21 cellular contexts compared by ENCODE assay signal in genomic region chr5:97560176-97560993, GRCh38.
"Had no signal": no experiment of that assay in that cellular context is flagged by ENCODE, and none has a peak within 500 bp of the region (broad histone marks: within the 10 kb centered on the region; RNA-seq: fewer than 3 reads in every experiment).

No MANE protein-coding gene starts in this region.

- ATAC-seq: activated CD4-positive, alpha-beta T cell treated with anti-CD3 and anti-CD28 coated beads for 36 hours; activated naive CD4-positive, alpha-beta T cell treated with anti-CD3 and anti-CD28 coated beads, Interleukin-2, amount 50 U/mL, for 72 hours; gastroesophageal sphincter; heart right ventricle; left ventricle myocardium superior; naive thymus-derived CD8-positive, alpha-beta T cell had no signal

- H3K9me3 ChIP-seq: adrenal gland, gastroesophageal sphincter, neutrophil, thyroid gland had no signal

- H3K27ac ChIP-seq: adrenal gland, cardiac muscle cell, gastroesophageal sphincter, heart right ventricle, neutrophil, thyroid gland, WERI-Rb-1 had no signal

- H3K4me3 ChIP-seq: adrenal gland, cardiac muscle cell, gastroesophageal sphincter, heart right ventricle, thyroid gland had no signal

- H3K4me1 ChIP-seq: adrenal gland, heart right ventricle, thyroid gland had no signal

- H3K36me3 ChIP-seq: adrenal gland, cardiac muscle cell, gastroesophageal sphincter, heart right ventricle, neutrophil, thyroid gland, WERI-Rb-1 had no signal

- H3K27me3 ChIP-seq: adrenal gland, cardiac muscle cell, gastroesophageal sphincter, heart right ventricle, neutrophil, thyroid gland had no signal

- DNase-seq: activated CD4-positive, alpha-beta T cell treated with anti-CD3 and anti-CD28 coated beads for 36 hours; activated CD4-positive, alpha-beta T cell treated with anti-CD3 and anti-CD28 coated beads, Interleukin-2, amount 50 U/mL, for 48 hours; activated gamma-delta T cell; adrenal gland; effector memory CD4-positive, alpha-beta T cell; heart right ventricle; kidney glomerular epithelial cell; left ventricle myocardium superior; mesenchymal stem cell; naive thymus-derived CD8-positive, alpha-beta T cell; posterior cingulate gyrus; stimulated activated CD4-positive, alpha-beta T cell treated with anti-CD3 and anti-CD28 coated beads, Interleukin-1b, Interleukin-23, amount 100 ng/mL, for 48 hours; stimulated activated CD8-positive, alpha-beta memory T cell treated with anti-CD3 and anti-CD28 coated beads, Interleukin-4, amount 100 ng/mL, for 48 hours; stimulated activated naive CD4-positive, alpha-beta T cell; SW 1271; thyroid gland; WERI-Rb-1 had no signal
